In the genomic region with DNA sequence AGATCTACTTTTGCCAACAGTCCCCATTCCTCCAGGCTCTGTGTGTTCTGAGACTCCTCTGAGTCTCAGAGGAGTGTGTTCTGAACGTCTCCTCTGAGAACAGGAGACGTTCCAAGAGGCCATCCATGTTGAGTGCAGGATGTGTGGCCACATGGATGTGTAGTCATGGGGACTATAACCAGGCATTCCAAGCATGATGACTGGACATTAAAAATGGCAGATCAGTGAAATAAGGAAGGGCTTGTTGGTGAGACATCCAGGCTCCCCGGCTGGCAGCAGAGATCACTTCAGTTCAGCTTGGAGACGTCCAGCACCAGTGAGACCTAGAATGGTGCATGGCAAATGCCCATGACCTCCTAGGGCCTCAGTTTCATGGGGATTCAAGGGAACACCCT, we compare ENCODE assay signal across 9 cellular contexts. TPM values are rescaled to one million over a fixed set of nuclear protein-coding genes. Genes with fewer than 3 reads are reported as not detected.
DNase-seq lines count a peak whose midpoint lies in the region; ATAC-seq, FAIRE-seq and TF ChIP-seq lines count a peak whose summit lies in the region.
"Had no signal": no experiment of that assay in that cellular context is flagged by ENCODE, and none has a peak within 500 bp of the region (broad histone marks: within the 10 kb centered on the region; RNA-seq: fewer than 3 reads in every experiment).

No MANE protein-coding gene starts in this region.

- peak; percentile 40 for FAIRE-seq in GM12891 (lab: Jason Lieb, UNC)

- H3K27ac ChIP-seq in mucosa of rectum (ENCODE audit: low read depth in 2 of 2, low read length in 2 of 2) = peak overlapping the region; percentile 95 to 96

- no peaks in the 10 kb centered on the region for H3K9me3 ChIP-seq in mucosa of rectum (ENCODE audit: control insufficient read depth in 2 of 2, low read length in 2 of 2)

- H3K4me1 Mint-ChIP-seq in activated T-helper 2 cell treated with anti-CD3 and anti-CD28 coated beads, Interferon-gamma antibody, Interleukin-2, Interleukin-4, amounts not matched to agents 10 μg/mL and 5 μg/mL and 100 μg/mL, durations not matched to agents 14 hours and 24 hours and 36 hours (ENCODE audit: low read depth) = peaks cover 33% of the 10 kb centered on the region

- ATAC-seq in GM21529 (IDR thresholded peaks at IDR 0.05; ENCODE audit: unreplicated experiment) = no peak
- no peak for ATAC-seq in HG03045 (IDR thresholded peaks at IDR 0.05; ENCODE audit: unreplicated experiment)

- H3K4me3 Mint-ChIP-seq in activated T-helper 2 cell treated with anti-CD3 and anti-CD28 coated beads, Interferon-gamma antibody, Interleukin-2, Interleukin-4, amounts not matched to agents 10 μg/mL and 5 μg/mL and 100 μg/mL, durations not matched to agents 14 hours and 24 hours and 36 hours (ENCODE audit: low read depth) = peak overlapping the region; percentile 90

- intact Hi-C loops in activated T-helper 2 cell treated with anti-CD3 and anti-CD28 coated beads, Interferon-gamma antibody, Interleukin-2, Interleukin-4, amounts not matched to agents 10 μg/mL and 5 μg/mL and 100 μg/mL, durations not matched to agents 14 hours and 24 hours and 36 hours (cut with micrococcal nuclease) = loop anchor here (2.0 kb wide), 1 partner anchor 68 kb away; a partner anchor contains a TSS

- peaks cover 19 to 27% of the 10 kb centered on the region in 2 donors for H3K4me1 ChIP-seq in mucosa of rectum (ENCODE audit: control insufficient read depth in 2 of 2, insufficient read depth in 2 of 2, low read length in 2 of 2)

- peaks cover 0 to 2% of the 10 kb centered on the region in 2 donors for H3K36me3 ChIP-seq in mucosa of rectum (ENCODE audit: control insufficient read depth in 2 of 2, insufficient read depth in 2 of 2, low read length in 2 of 2)

- no peak for TF ChIP-seq POLR2A in GM12891 (IDR thresholded peaks at IDR 0.05; ENCODE audit: low read depth, low read length)

- peak overlapping the region in 1 of 2 donors; percentile 89 for H3K4me3 ChIP-seq in mucosa of rectum (ENCODE audit: low read length in 2 of 2)

- peaks cover 4% of the 10 kb centered on the region for H3K9me3 Mint-ChIP-seq in activated T-helper 2 cell treated with anti-CD3 and anti-CD28 coated beads, Interferon-gamma antibody, Interleukin-2, Interleukin-4, amounts not matched to agents 10 μg/mL and 5 μg/mL and 100 μg/mL, durations not matched to agents 14 hours and 24 hours and 36 hours

- peak; percentile 21 for DNase-seq in AG20443 (ENCODE audit: low spot score)
- DNase-seq in GM12891 (ENCODE audit: insufficient read length, low spot score) = no peak
- DNase-seq in activated T-helper 2 cell treated with anti-CD3 and anti-CD28 coated beads, Interferon-gamma antibody, Interleukin-2, Interleukin-4, amounts not matched to agents 10 μg/mL and 5 μg/mL and 100 μg/mL, durations not matched to agents 14 hours and 24 hours and 36 hours (ENCODE audit: low spot score) = no peak
- no peak for DNase-seq in NCI-H2081 treated with DMSO at 0.1 percent for 48 hours (lab: John Stamatoyannopoulos, UW)
- no peak for DNase-seq in DMS79 (lab: John Stamatoyannopoulos, UW)
- DNase-seq: RPMI8226 had no signal

- no peaks in the 10 kb centered on the region for H3K27me3 ChIP-seq in mucosa of rectum (ENCODE audit: control insufficient read depth in 2 of 2, insufficient read depth in 2 of 2, low read length in 2 of 2)

- H3K36me3 Mint-ChIP-seq in activated T-helper 2 cell treated with anti-CD3 and anti-CD28 coated beads, Interferon-gamma antibody, Interleukin-2, Interleukin-4, amounts not matched to agents 10 μg/mL and 5 μg/mL and 100 μg/mL, durations not matched to agents 14 hours and 24 hours and 36 hours (ENCODE audit: low read depth) = peaks cover 23% of the 10 kb centered on the region

- H3K9ac ChIP-seq in mucosa of rectum (ENCODE audit: low read depth in 1 of 2, low read length in 2 of 2) = no peak overlapping the region

- H3K27me3 Mint-ChIP-seq in activated T-helper 2 cell treated with anti-CD3 and anti-CD28 coated beads, Interferon-gamma antibody, Interleukin-2, Interleukin-4, amounts not matched to agents 10 μg/mL and 5 μg/mL and 100 μg/mL, durations not matched to agents 14 hours and 24 hours and 36 hours (ENCODE audit: low read depth) = no peaks in the 10 kb centered on the region

- H3K27ac Mint-ChIP-seq in activated T-helper 2 cell treated with anti-CD3 and anti-CD28 coated beads, Interferon-gamma antibody, Interleukin-2, Interleukin-4, amounts not matched to agents 10 μg/mL and 5 μg/mL and 100 μg/mL, durations not matched to agents 14 hours and 24 hours and 36 hours = peak overlapping the region; percentile 98

TF ChIP-seq in GM12891, 5 proteins besides CTCF, POLR2A, EP300 and RAD21:
- TF ChIP-seq SPI1 (IDR thresholded peaks at IDR 0.05; ENCODE audit: low read depth, low read length) = no peak
- TF ChIP-seq POU2F2 (IDR thresholded peaks at IDR 0.05; ENCODE audit: low read depth, low read length) = no peak
- TF ChIP-seq PAX5 (IDR thresholded peaks at IDR 0.05; ENCODE audit: insufficient read depth, low read length, severe bottlenecking) = no peak
- no peak for TF ChIP-seq TAF1 (IDR thresholded peaks at IDR 0.05; ENCODE audit: low read depth, low read length)
- no peak for TF ChIP-seq POLR2AphosphoS5 (IDR thresholded peaks at IDR 0.05; ENCODE audit: low read depth, low read length)

RNA-seq across cellular contexts. Expression of a gene that starts 34.3 kb away (rescaled TPM):
- 5.1 TPM for polyA plus RNA-seq in GM12891 (2012; ENCODE audit: low read depth, missing spikeins)
- not detected in 2 replicates for total RNA-seq in activated T-helper 2 cell treated with anti-CD3 and anti-CD28 coated beads, Interferon-gamma antibody, Interleukin-2, Interleukin-4, amounts not matched to agents 10 μg/mL and 5 μg/mL and 100 μg/mL, durations not matched to agents 14 hours and 24 hours and 36 hours

RNA-seq across cellular contexts. Expression of a gene that starts 46.4 kb away (rescaled TPM):
- polyA plus RNA-seq in GM12891 (2012; ENCODE audit: low read depth, missing spikeins) = 39.2 TPM
- 81.5 and 82.0 TPM in 2 replicates for total RNA-seq in activated T-helper 2 cell treated with anti-CD3 and anti-CD28 coated beads, Interferon-gamma antibody, Interleukin-2, Interleukin-4, amounts not matched to agents 10 μg/mL and 5 μg/mL and 100 μg/mL, durations not matched to agents 14 hours and 24 hours and 36 hours

RNA-seq across cellular contexts. Expression of a gene that starts 47.1 kb away (rescaled TPM):
- polyA plus RNA-seq in GM12891 (2012; ENCODE audit: low read depth, missing spikeins) = 28.3 TPM
- total RNA-seq in activated T-helper 2 cell treated with anti-CD3 and anti-CD28 coated beads, Interferon-gamma antibody, Interleukin-2, Interleukin-4, amounts not matched to agents 10 μg/mL and 5 μg/mL and 100 μg/mL, durations not matched to agents 14 hours and 24 hours and 36 hours = 50.5 and 53.1 TPM in 2 replicates
